12 cellular contexts compared by ENCODE assay signal in genomic region chr9:134367796-134368490, GRCh38. TPM values are rescaled to one million over a fixed set of nuclear protein-coding genes. Genes with fewer than 3 reads are reported as not detected.
DNase-seq lines count a peak whose midpoint lies in the region; ATAC-seq, FAIRE-seq and TF ChIP-seq lines count a peak whose summit lies in the region.
"Had no signal": no experiment of that assay in that cellular context is flagged by ENCODE, and none has a peak within 500 bp of the region (broad histone marks: within the 10 kb centered on the region; RNA-seq: fewer than 3 reads in every experiment).

No MANE protein-coding gene starts in this region.

- no peaks in the 10 kb centered on the region for H3K36me3 ChIP-seq in prostate gland

- WGBS in prostate gland = 26% methylated on average over 19 of the region's 19 CpGs

- peaks cover 66% of the 10 kb centered on the region for H3K4me1 ChIP-seq in prostate gland (replicated peaks)

- no peak for TF ChIP-seq POLR2A in prostate gland (IDR thresholded peaks at IDR 0.05)

- H3K27me3 ChIP-seq in prostate gland (replicated peaks; ENCODE audit: insufficient read depth) = no peaks in the 10 kb centered on the region

- no peak overlapping the region for H3K4me3 ChIP-seq in prostate gland

- no peak for ATAC-seq in GM18909 (IDR thresholded peaks at IDR 0.05; ENCODE audit: poor library complexity, unreplicated experiment)

- H3K9me3 Mint-ChIP-seq in dendritic cell treated with granulocyte-macrophage colony-stimulating factor and Interleukin-4, amounts not matched to agents 40 ng/mL and 50 ng/mL, for 4 days = no peaks in the 10 kb centered on the region

- peaks cover 96% of the 10 kb centered on the region for H3K4me1 Mint-ChIP-seq in dendritic cell treated with granulocyte-macrophage colony-stimulating factor and Interleukin-4, amounts not matched to agents 40 ng/mL and 50 ng/mL, for 4 days (ENCODE audit: low read depth)

- H3K36me3 Mint-ChIP-seq in dendritic cell treated with granulocyte-macrophage colony-stimulating factor and Interleukin-4, amounts not matched to agents 40 ng/mL and 50 ng/mL, for 4 days (ENCODE audit: low read depth) = peaks cover 36% of the 10 kb centered on the region

- peak overlapping the region; percentile 33 for H3K27ac Mint-ChIP-seq in dendritic cell treated with granulocyte-macrophage colony-stimulating factor and Interleukin-4, amounts not matched to agents 40 ng/mL and 50 ng/mL, for 4 days

- TF ChIP-seq CTCF in D721Med (IDR thresholded peaks at IDR 0.05; ENCODE audit: insufficient read depth, missing control alignments) (no peak), prostate gland (IDR thresholded peaks at IDR 0.05) (no peak)

- H3K27me3 Mint-ChIP-seq in dendritic cell treated with granulocyte-macrophage colony-stimulating factor and Interleukin-4, amounts not matched to agents 40 ng/mL and 50 ng/mL, for 4 days = no peaks in the 10 kb centered on the region

- intact Hi-C loops in dendritic cell treated with granulocyte-macrophage colony-stimulating factor and Interleukin-4, amounts not matched to agents 40 ng/mL and 50 ng/mL, for 4 days (cut with micrococcal nuclease) = no loop called here
- intact Hi-C loops in prostate gland (cut with DNase I) = loop anchor here (5.0 kb wide), 1 partner anchor 41 kb away; the partner anchor contains the start of gene RXRA

- no peaks in the 10 kb centered on the region for H3K9me3 ChIP-seq in prostate gland

- no peak overlapping the region for H3K4me3 Mint-ChIP-seq in dendritic cell treated with granulocyte-macrophage colony-stimulating factor and Interleukin-4, amounts not matched to agents 40 ng/mL and 50 ng/mL, for 4 days

- FAIRE-seq in D721Med (lab: Jason Lieb, UNC) = no peak

- peak; percentile 99 for DNase-seq in D721Med (ENCODE audit: insufficient read length, low spot score)
- DNase-seq in NCI-H2171 treated with DMSO at 0.1 percent for 48 hours (lab: John Stamatoyannopoulos, UW) = peak; percentile 42
- DNase-seq in prostate gland (ENCODE audit: low spot score) = peak; percentile 71
- no peak for DNase-seq in activated CD4-positive, alpha-beta T cell treated with anti-CD3 and anti-CD28 coated beads for 1 hour
- DNase-seq in NOMO-1 treated with dmso at 0.1 percent for 144 hours (lab: John Stamatoyannopoulos, UW; ENCODE audit: unreplicated experiment) = no peak
- no peak for DNase-seq in T1000 (lab: John Stamatoyannopoulos, UW)
- DNase-seq: activated T-cell treated with anti-CD3 and anti-CD28 coated beads, Interleukin-2, amount 50 U/mL, for 48 hours; C1 segment of cervical spinal cord; GOT3; NCI-H2081 treated with DMSO at 0.1 percent for 48 hours had no signal

- peak overlapping the region; percentile 90 to 91 for H3K27ac ChIP-seq in prostate gland

RNA-seq across cellular contexts. Expression of gene RXRA, which starts 41.7 kb away (rescaled TPM):
- 10 to 100 TPM; 69.5 to 84.1 TPM for total RNA-seq in prostate gland

Comparison
In these comparisons a context has a peak if more than half of its experiments do, and no peak if none do; other contexts are left out.
1. DNase-seq: peak in D721Med (single experiment), NCI-H2171 treated with DMSO at 0.1 percent for 48 hours (single experiment) and prostate gland (single experiment); none in activated CD4-positive, alpha-beta T cell treated with anti-CD3 and anti-CD28 coated beads for 1 hour (single experiment), NOMO-1 treated with dmso at 0.1 percent for 144 hours (single experiment) and T1000 (single experiment).